10 cellular contexts compared by ENCODE assay signal in the genomic region with DNA sequence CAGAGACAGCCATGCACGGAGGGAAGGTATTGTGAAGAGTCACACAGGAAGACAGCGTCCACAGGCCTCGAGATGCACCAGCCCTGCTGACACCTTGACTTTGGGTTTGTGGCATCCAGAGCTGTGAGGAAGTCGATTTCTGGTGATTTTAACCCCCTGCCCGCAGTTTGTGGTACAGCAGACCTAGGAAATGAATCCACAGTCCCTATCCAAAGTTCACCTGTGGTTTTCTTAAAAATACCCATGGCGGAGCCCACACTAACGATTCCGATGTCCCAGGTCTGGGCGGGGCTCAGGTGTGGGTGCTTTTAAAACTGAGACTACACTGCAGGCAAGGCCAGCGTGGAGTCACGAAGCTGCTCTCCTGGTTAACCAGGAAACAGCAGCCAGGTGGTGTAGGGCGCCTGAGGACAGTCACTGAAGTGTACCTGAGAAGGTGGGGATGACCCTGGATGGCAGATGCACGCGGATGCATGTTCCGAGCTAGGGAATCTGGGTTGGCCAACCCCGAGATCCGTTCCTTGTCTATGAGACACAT. TPM values are rescaled to one million over a fixed set of nuclear protein-coding genes. Genes with fewer than 3 reads are reported as not detected.
A peak's percentile ranks its signal among the peaks of the same experiment; 100 is the strongest.
DNase-seq lines count a peak whose midpoint lies in the region; TF ChIP-seq lines count a peak whose summit lies in the region.
"Had no signal": no experiment of that assay in that cellular context is flagged by ENCODE, and none has a peak within 500 bp of the region (broad histone marks: within the 10 kb centered on the region; RNA-seq: fewer than 3 reads in every experiment).

No MANE protein-coding gene starts in this region.

- no peak overlapping the region for H3K4me3 ChIP-seq in H7 (ENCODE audit: insufficient read depth, low read depth, low read length)

- no peaks in the 10 kb centered on the region for H3K27me3 ChIP-seq in H7 (ENCODE audit: control insufficient read depth, insufficient read depth, low read length)

- H3K27ac Mint-ChIP-seq in activated naive CD8-positive, alpha-beta T cell treated with anti-CD3 and anti-CD28 coated beads for 36 hours = peak overlapping the region; percentile 87

- peaks cover 2% of the 10 kb centered on the region for H3K9me3 Mint-ChIP-seq in activated naive CD8-positive, alpha-beta T cell treated with anti-CD3 and anti-CD28 coated beads for 36 hours
- H3K9me3 Mint-ChIP-seq: neural crest cell had no signal

- peaks cover 66% of the 10 kb centered on the region for H3K4me1 Mint-ChIP-seq in activated naive CD8-positive, alpha-beta T cell treated with anti-CD3 and anti-CD28 coated beads for 36 hours

- DNase-seq in NCI-H2107 (lab: John Stamatoyannopoulos, UW) (peak; percentile 69), H7 (no peak), GM13977 (ENCODE audit: low spot score) (no peak), D341Med (ENCODE audit: low spot score) (no peak)
- peak; percentile 28 for DNase-seq in activated CD4-positive, alpha-beta T cell treated with anti-CD3 and anti-CD28 coated beads for 1 hour
- DNase-seq in activated naive CD8-positive, alpha-beta T cell treated with anti-CD3 and anti-CD28 coated beads for 36 hours = peak; percentile 74
- DNase-seq in stimulated activated CD8-positive, alpha-beta memory T cell treated with anti-CD3 and anti-CD28 coated beads, Interleukin-7, amount 100 ng/mL, for 4 hours (ENCODE audit: low read depth in 2 of 2) = peak; percentile 34 to 41
- DNase-seq: dermis blood vessel endothelial cell, NCI-H1048 had no signal

- peaks cover 13% of the 10 kb centered on the region for H3K36me3 Mint-ChIP-seq in activated naive CD8-positive, alpha-beta T cell treated with anti-CD3 and anti-CD28 coated beads for 36 hours

- in situ Hi-C loops in GM13977 (cut with MboI; ENCODE audit: low pct_unique_long_range_greater_than_20kb, low sequenced_read_pairs, unreplicated experiment) = loop anchor here (25.0 kb wide), 1 partner anchor 443 kb away; no protein-coding TSS in a partner anchor

- peak overlapping the region; percentile 35 for H3K4me3 Mint-ChIP-seq in activated naive CD8-positive, alpha-beta T cell treated with anti-CD3 and anti-CD28 coated beads for 36 hours
- H3K4me3 Mint-ChIP-seq: neural crest cell had no signal

- no peaks in the 10 kb centered on the region for H3K27me3 Mint-ChIP-seq in activated naive CD8-positive, alpha-beta T cell treated with anti-CD3 and anti-CD28 coated beads for 36 hours

- no peaks in the 10 kb centered on the region for H3K36me3 ChIP-seq in H7 (replicated peaks; ENCODE audit: control insufficient read depth, insufficient read depth, low read length)

- no peak for TF ChIP-seq CTCF in GM13977 (IDR thresholded peaks at IDR 0.05; ENCODE audit: extremely low read depth, insufficient read depth, missing control alignments)

RNA-seq across cellular contexts. Expression of gene MEAK7, which starts 14.4 kb away (rescaled TPM):
- total RNA-seq in activated naive CD8-positive, alpha-beta T cell treated with anti-CD3 and anti-CD28 coated beads for 36 hours = 10 to 100 TPM; 10.4 to 11.3 TPM
- 9.2 and 11.6 TPM in 2 replicates for total RNA-seq in H7 (2014; rRNA removed; shearing (Covaris generic))

Comparison
In these comparisons a context has a peak if more than half of its experiments do, and no peak if none do; other contexts are left out.
1. DNase-seq: peak in NCI-H2107 (single experiment), activated CD4-positive, alpha-beta T cell treated with anti-CD3 and anti-CD28 coated beads for 1 hour (single experiment), activated naive CD8-positive, alpha-beta T cell treated with anti-CD3 and anti-CD28 coated beads for 36 hours (single experiment) and stimulated activated CD8-positive, alpha-beta memory T cell treated with anti-CD3 and anti-CD28 coated beads, Interleukin-7, amount 100 ng/mL, for 4 hours (2 of 2); none in H7 (single experiment), GM13977 (single experiment) and D341Med (single experiment).